In genomic region chr12:47407730-47408129, GRCh38 we compare ENCODE assay signal across 2 cellular contexts.
TF ChIP-seq lines count a peak whose summit lies in the region.

No MANE protein-coding gene starts in this region.

TF ChIP-seq in GM23338, 12 proteins besides CTCF, POLR2A, EP300 and RAD21 (continued from another document):
- TF ChIP-seq, protein P1, sequence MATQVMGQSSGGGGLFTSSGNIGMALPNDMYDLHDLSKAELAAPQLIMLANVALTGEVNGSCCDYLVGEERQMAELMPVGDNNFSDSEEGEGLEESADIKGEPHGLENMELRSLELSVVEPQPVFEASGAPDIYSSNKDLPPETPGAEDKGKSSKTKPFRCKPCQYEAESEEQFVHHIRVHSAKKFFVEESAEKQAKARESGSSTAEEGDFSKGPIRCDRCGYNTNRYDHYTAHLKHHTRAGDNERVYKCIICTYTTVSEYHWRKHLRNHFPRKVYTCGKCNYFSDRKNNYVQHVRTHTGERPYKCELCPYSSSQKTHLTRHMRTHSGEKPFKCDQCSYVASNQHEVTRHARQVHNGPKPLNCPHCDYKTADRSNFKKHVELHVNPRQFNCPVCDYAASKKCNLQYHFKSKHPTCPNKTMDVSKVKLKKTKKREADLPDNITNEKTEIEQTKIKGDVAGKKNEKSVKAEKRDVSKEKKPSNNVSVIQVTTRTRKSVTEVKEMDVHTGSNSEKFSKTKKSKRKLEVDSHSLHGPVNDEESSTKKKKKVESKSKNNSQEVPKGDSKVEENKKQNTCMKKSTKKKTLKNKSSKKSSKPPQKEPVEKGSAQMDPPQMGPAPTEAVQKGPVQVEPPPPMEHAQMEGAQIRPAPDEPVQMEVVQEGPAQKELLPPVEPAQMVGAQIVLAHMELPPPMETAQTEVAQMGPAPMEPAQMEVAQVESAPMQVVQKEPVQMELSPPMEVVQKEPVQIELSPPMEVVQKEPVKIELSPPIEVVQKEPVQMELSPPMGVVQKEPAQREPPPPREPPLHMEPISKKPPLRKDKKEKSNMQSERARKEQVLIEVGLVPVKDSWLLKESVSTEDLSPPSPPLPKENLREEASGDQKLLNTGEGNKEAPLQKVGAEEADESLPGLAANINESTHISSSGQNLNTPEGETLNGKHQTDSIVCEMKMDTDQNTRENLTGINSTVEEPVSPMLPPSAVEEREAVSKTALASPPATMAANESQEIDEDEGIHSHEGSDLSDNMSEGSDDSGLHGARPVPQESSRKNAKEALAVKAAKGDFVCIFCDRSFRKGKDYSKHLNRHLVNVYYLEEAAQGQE (IDR thresholded peaks at IDR 0.05; ENCODE audit: unreplicated experiment), result no peak
- TF ChIP-seq STAT1 (IDR thresholded peaks at IDR 0.05; ENCODE audit: unreplicated experiment) (no peak), EZH2phosphoT487 (IDR thresholded peaks at IDR 0.05; ENCODE audit: unreplicated experiment) (no peak)

TF ChIP-seq in H1, 55 proteins besides CTCF, POLR2A, EP300 and RAD21 (continued from another document):
- TF ChIP-seq CHD1 (IDR thresholded peaks at IDR 0.05; ENCODE audit: low read depth, low read length), result no peak
